In the genomic region with DNA sequence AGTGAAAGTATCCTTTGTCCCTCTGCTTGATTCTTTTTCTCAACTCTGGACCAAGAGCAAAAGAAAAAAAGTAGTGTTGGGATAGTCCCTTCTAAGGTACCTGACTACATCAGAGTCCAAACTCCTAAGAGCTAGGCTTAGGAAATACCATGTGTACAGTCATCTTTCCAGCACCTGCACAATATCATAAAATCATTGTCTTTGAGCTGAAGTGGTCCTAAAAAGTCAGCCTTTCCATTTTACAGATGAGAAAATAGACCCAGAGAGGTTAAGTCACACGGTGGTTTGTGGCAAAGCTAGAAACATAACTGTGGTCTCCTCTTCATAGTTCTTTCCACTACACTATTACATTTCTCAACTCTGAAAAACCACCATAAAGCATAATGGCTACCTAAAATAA, we compare ENCODE assay signal across 8 cellular contexts. TPM values are rescaled to one million over a fixed set of nuclear protein-coding genes. Genes with fewer than 3 reads are reported as not detected.
DNase-seq lines count a peak whose midpoint lies in the region; ATAC-seq lines count a peak whose summit lies in the region.
"Not testable (repeated sequence)": the region's sequence is repeated elsewhere in the genome, so short reads cannot be mapped to it uniquely, and the experiment has no call there.

No MANE protein-coding gene starts in this region.

- ATAC-seq in GM18520 (IDR thresholded peaks at IDR 0.05; ENCODE audit: unreplicated experiment) (peak; percentile 54), GM21447 (IDR thresholded peaks at IDR 0.05; ENCODE audit: unreplicated experiment) (peak; percentile 51), HG03442 (IDR thresholded peaks at IDR 0.05; ENCODE audit: unreplicated experiment) (peak; percentile 54)
- peak; percentile 67 to 86 for ATAC-seq in activated CD4-positive, CD25-positive, alpha-beta regulatory T cell treated with anti-CD3 and anti-CD28 coated beads, Interleukin-2, amount 50 U/mL, for 24 hours
- ATAC-seq in activated T-cell treated with anti-CD3 and anti-CD28 coated beads, Interleukin-2, amount 50 U/mL, for 4 hours: peak; percentile 76 to 77
- peak; percentile 99 for ATAC-seq in activated naive CD8-positive, alpha-beta T cell treated with anti-CD3 and anti-CD28 coated beads, Interleukin-2, amount 50 U/mL, for 24 hours
- ATAC-seq in natural killer cell treated with Interleukin-12 subunit alpha and Interleukin-12 subunit beta and Interleukin-15 and Interleukin-18, amount 100 ng/mL, for 72 hours: peak; percentile 76 to 78
- peak; percentile 95 for ATAC-seq in stimulated activated naive CD8-positive, alpha-beta T cell treated with anti-CD3 and anti-CD28 coated beads, Interleukin-15, amount 100 ng/mL, for 72 hours

- H3K4me1 Mint-ChIP-seq in activated T-cell treated with anti-CD3 and anti-CD28 coated beads, Interleukin-2, amount 50 U/mL, for 4 hours (ENCODE audit: low read depth); activated naive CD8-positive, alpha-beta T cell treated with anti-CD3 and anti-CD28 coated beads, Interleukin-2, amount 50 U/mL, for 24 hours; natural killer cell treated with Interleukin-12 subunit alpha and Interleukin-12 subunit beta and Interleukin-15 and Interleukin-18, amount 100 ng/mL, for 72 hours (ENCODE audit: low read depth in 2 of 2); stimulated activated naive CD8-positive, alpha-beta T cell treated with anti-CD3 and anti-CD28 coated beads, Interleukin-15, amount 100 ng/mL, for 72 hours: not testable (repeated sequence)

- not testable (repeated sequence) for DNase-seq in activated T-cell treated with anti-CD3 and anti-CD28 coated beads, Interleukin-2, amount 50 U/mL, for 4 hours; activated naive CD8-positive, alpha-beta T cell treated with anti-CD3 and anti-CD28 coated beads, Interleukin-2, amount 50 U/mL, for 24 hours; natural killer cell treated with Interleukin-12 subunit alpha and Interleukin-12 subunit beta and Interleukin-15 and Interleukin-18, amount 100 ng/mL, for 72 hours (ENCODE audit: low spot score); stimulated activated naive CD8-positive, alpha-beta T cell treated with anti-CD3 and anti-CD28 coated beads, Interleukin-15, amount 100 ng/mL, for 72 hours

- not testable (repeated sequence) for H3K27me3 Mint-ChIP-seq in activated T-cell treated with anti-CD3 and anti-CD28 coated beads, Interleukin-2, amount 50 U/mL, for 4 hours (ENCODE audit: low read depth); activated naive CD8-positive, alpha-beta T cell treated with anti-CD3 and anti-CD28 coated beads, Interleukin-2, amount 50 U/mL, for 24 hours; natural killer cell treated with Interleukin-12 subunit alpha and Interleukin-12 subunit beta and Interleukin-15 and Interleukin-18, amount 100 ng/mL, for 72 hours; stimulated activated naive CD8-positive, alpha-beta T cell treated with anti-CD3 and anti-CD28 coated beads, Interleukin-15, amount 100 ng/mL, for 72 hours

- not testable (repeated sequence) for H3K27ac Mint-ChIP-seq in activated naive CD8-positive, alpha-beta T cell treated with anti-CD3 and anti-CD28 coated beads, Interleukin-2, amount 50 U/mL, for 24 hours; natural killer cell treated with Interleukin-12 subunit alpha and Interleukin-12 subunit beta and Interleukin-15 and Interleukin-18, amount 100 ng/mL, for 72 hours; stimulated activated naive CD8-positive, alpha-beta T cell treated with anti-CD3 and anti-CD28 coated beads, Interleukin-15, amount 100 ng/mL, for 72 hours

- H3K4me3 Mint-ChIP-seq in activated T-cell treated with anti-CD3 and anti-CD28 coated beads, Interleukin-2, amount 50 U/mL, for 4 hours; activated naive CD8-positive, alpha-beta T cell treated with anti-CD3 and anti-CD28 coated beads, Interleukin-2, amount 50 U/mL, for 24 hours; natural killer cell treated with Interleukin-12 subunit alpha and Interleukin-12 subunit beta and Interleukin-15 and Interleukin-18, amount 100 ng/mL, for 72 hours; stimulated activated naive CD8-positive, alpha-beta T cell treated with anti-CD3 and anti-CD28 coated beads, Interleukin-15, amount 100 ng/mL, for 72 hours: not testable (repeated sequence)

- H3K9me3 Mint-ChIP-seq in activated T-cell treated with anti-CD3 and anti-CD28 coated beads, Interleukin-2, amount 50 U/mL, for 4 hours; activated naive CD8-positive, alpha-beta T cell treated with anti-CD3 and anti-CD28 coated beads, Interleukin-2, amount 50 U/mL, for 24 hours; natural killer cell treated with Interleukin-12 subunit alpha and Interleukin-12 subunit beta and Interleukin-15 and Interleukin-18, amount 100 ng/mL, for 72 hours; stimulated activated naive CD8-positive, alpha-beta T cell treated with anti-CD3 and anti-CD28 coated beads, Interleukin-15, amount 100 ng/mL, for 72 hours: not testable (repeated sequence)

- not testable (repeated sequence) for H3K36me3 Mint-ChIP-seq in activated T-cell treated with anti-CD3 and anti-CD28 coated beads, Interleukin-2, amount 50 U/mL, for 4 hours (ENCODE audit: insufficient read depth); activated naive CD8-positive, alpha-beta T cell treated with anti-CD3 and anti-CD28 coated beads, Interleukin-2, amount 50 U/mL, for 24 hours (ENCODE audit: low read depth); natural killer cell treated with Interleukin-12 subunit alpha and Interleukin-12 subunit beta and Interleukin-15 and Interleukin-18, amount 100 ng/mL, for 72 hours

RNA-seq across cellular contexts. Expression of a gene that starts 38.4 kb away (rescaled TPM):
- total RNA-seq in activated T-cell treated with anti-CD3 and anti-CD28 coated beads, Interleukin-2, amount 50 U/mL, for 4 hours: 10 to 100 TPM; 12.2 to 15.6 (median 12.9) TPM
- 10 to 100 TPM; 17.2 to 33.5 TPM for total RNA-seq in natural killer cell treated with Interleukin-12 subunit alpha and Interleukin-12 subunit beta and Interleukin-15 and Interleukin-18, amount 100 ng/mL, for 72 hours
